8 cellular contexts compared by ENCODE assay signal in the genomic region with DNA sequence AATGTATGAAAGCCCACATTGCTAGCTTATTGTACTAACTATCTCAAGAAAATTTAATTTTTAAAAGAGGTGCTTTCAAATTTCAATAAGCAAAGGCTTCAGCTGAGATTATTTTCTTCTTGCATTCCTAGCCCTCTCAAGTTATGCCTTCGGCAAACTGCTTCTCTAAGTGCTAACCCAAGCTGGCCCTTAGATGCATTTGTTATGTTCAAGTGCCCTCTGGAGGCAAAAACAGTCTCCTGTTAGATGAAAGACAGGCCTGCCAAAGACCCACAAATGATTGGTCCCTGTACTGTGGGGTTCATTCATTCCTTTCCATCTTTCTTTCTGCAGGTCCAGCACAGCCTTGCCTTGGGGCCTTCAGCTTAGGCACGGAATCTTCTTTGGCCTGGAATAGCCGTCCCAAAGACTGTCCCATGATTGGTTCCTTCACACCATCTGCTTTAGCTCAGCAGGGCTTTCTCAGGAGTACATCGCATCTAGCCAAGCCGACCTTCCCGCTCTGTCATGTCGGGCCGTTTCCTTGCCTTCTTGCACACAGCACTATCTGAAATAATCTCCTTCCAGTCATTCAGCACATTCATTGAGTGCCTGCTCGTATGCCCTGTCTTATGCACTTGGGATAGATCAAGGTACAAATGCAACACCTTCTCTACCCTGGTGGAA. TPM values are rescaled to one million over a fixed set of nuclear protein-coding genes. Genes with fewer than 3 reads are reported as not detected.
DNase-seq lines count a peak whose midpoint lies in the region; ATAC-seq and TF ChIP-seq lines count a peak whose summit lies in the region.

No MANE protein-coding gene starts in this region.

- DNase-seq in stimulated activated CD4-positive, alpha-beta T cell treated with anti-CD3 and anti-CD28 coated beads, Interleukin-15, amount 100 ng/mL, for 24 hours: peak; percentile 27
- DNase-seq in stimulated activated CD4-positive, alpha-beta T cell treated with anti-CD3 and anti-CD28 coated beads, Interleukin-4, amount 100 ng/mL, for 1 hour: no peak
- DNase-seq in IMR-90 (peak; percentile 52), T-cell (peak in 8 of 34 experiments; percentile 5 to 34 (median 12)), erythroblast (lab: John Stamatoyannopoulos, UW) (peak; percentile 59 to 64), NK-92 (lab: John Stamatoyannopoulos, UW; ENCODE audit: unreplicated experiment) (no peak)

- BruUV-seq in IMR-90 (replicated peaks; lab: Mats Ljungman, UMichigan): no TSS peak

- no peaks in the 10 kb centered on the region for H3K4me1 ChIP-seq in IMR-90 (ENCODE audit: control insufficient read depth, insufficient read depth, low read length)
- H3K4me1 ChIP-seq in parathyroid adenoma: peaks cover 3% of the 10 kb centered on the region

- dilution Hi-C loops in IMR-90 (cut with HindIII; ENCODE audit: low sequenced_read_pairs, unreplicated experiment): no loop called here

- H4K91ac ChIP-seq in IMR-90 (ENCODE audit: insufficient read depth, low read depth, low read length): no peak overlapping the region

- no peak overlapping the region for H3K27ac ChIP-seq in IMR-90 (ENCODE audit: insufficient read depth, low read length)
- no peak overlapping the region for H3K27ac ChIP-seq in parathyroid adenoma

- TF ChIP-seq POLR2A in IMR-90 (IDR thresholded peaks at IDR 0.05; ENCODE audit: low read depth, low read length) (no peak), erythroblast (IDR thresholded peaks at IDR 0.05; ENCODE audit: low read length) (no peak)

- ATAC-seq in GM21723 (IDR thresholded peaks at IDR 0.05; ENCODE audit: unreplicated experiment) (peak; percentile 78), IMR-90 (ENCODE audit: low read depth) (peak; percentile 95), T-cell (replicated peaks in 1 of 4) (peak in 2 of 4 experiments; percentile 34 to 52)

- no peak overlapping the region for H2BK15ac ChIP-seq in IMR-90 (ENCODE audit: low read depth, low read length)

- POLR2A ChIA-PET in IMR-90 (lab: Charles Lee; ENCODE audit: unreplicated experiment): no interaction called here
- POLR2A ChIA-PET in T-cell (lab: Charles Lee): no interaction called here

- peak overlapping the region; percentile 74 to 87 for H3K27ac Mint-ChIP-seq in T-cell

- H3K9me1 ChIP-seq in IMR-90 (ENCODE audit: insufficient read depth, low read length): no peaks in the 10 kb centered on the region

- H3K4me3 Mint-ChIP-seq in T-cell: peak overlapping the region; percentile 65 to 76 (median 76)

- H3K36me3 ChIP-seq in IMR-90 (ENCODE audit: control insufficient read depth, insufficient read depth, low read length): no peaks in the 10 kb centered on the region
- H3K36me3 ChIP-seq in parathyroid adenoma (ENCODE audit: control insufficient read depth, insufficient read depth, low read length): no peaks in the 10 kb centered on the region

- H4K20me1 ChIP-seq in IMR-90 (ENCODE audit: insufficient read depth, low read length): no peaks in the 10 kb centered on the region

- peaks cover 23 to 30% (median 26%) of the 10 kb centered on the region in 3 donors for H3K4me1 Mint-ChIP-seq in T-cell

- TF ChIP-seq CTCF in IMR-90 (conservative IDR thresholded peaks at IDR 0.05; ENCODE audit: low read depth, low read length) (peak; percentile 51), parathyroid adenoma (IDR thresholded peaks at IDR 0.05) (no peak)

- H3K36me3 Mint-ChIP-seq in T-cell: no peaks in the 10 kb centered on the region

- H4K8ac ChIP-seq in IMR-90 (ENCODE audit: low read depth in 2 of 2, low read length in 2 of 2): no peak overlapping the region

- peak; percentile 62 for TF ChIP-seq RAD21 in IMR-90 (IDR thresholded peaks at IDR 0.05; ENCODE audit: low read length)

- no peak overlapping the region for H3K56ac ChIP-seq in IMR-90 (ENCODE audit: extremely low read depth, insufficient read depth, low read length)

- H3K9me3 ChIP-seq in IMR-90 (ENCODE audit: control insufficient read depth, insufficient read depth, low read length): no peaks in the 10 kb centered on the region
- no peaks in the 10 kb centered on the region for H3K9me3 ChIP-seq in parathyroid adenoma (ENCODE audit: control insufficient read depth, low read length)

- in situ Hi-C loops in IMR-90 (cut with MboI; ENCODE audit: low sequenced_read_pairs): no loop called here

- H3K27me3 ChIP-seq in IMR-90 (ENCODE audit: control insufficient read depth, insufficient read depth, low read length) (peaks cover 2% of the 10 kb centered on the region; the same call in 1 of the 2 replicates), parathyroid adenoma (ENCODE audit: control insufficient read depth, insufficient read depth, low read length) (no peaks in the 10 kb centered on the region)

- no peak overlapping the region for H2BK20ac ChIP-seq in IMR-90 (ENCODE audit: low read depth, low read length)

- H3K18ac ChIP-seq in IMR-90 (ENCODE audit: low read depth, low read length): no peak overlapping the region

- H3K27me3 Mint-ChIP-seq in T-cell: peaks cover 0 to 4% of the 10 kb centered on the region in 2 donors

- no peak overlapping the region for H2AK5ac ChIP-seq in IMR-90 (ENCODE audit: low read depth, low read length)

- no peak overlapping the region for H2BK120ac ChIP-seq in IMR-90 (ENCODE audit: low read depth, low read length)

- peaks cover 0 to 12% (median 4%) of the 10 kb centered on the region in 3 donors for H3K9me3 Mint-ChIP-seq in T-cell

- CTCF ChIA-PET in IMR-90 (lab: Yijun Ruan, JAX): interaction anchor here (0.9 to 1.5 kb wide), 2 partner anchors 8 to 31 kb away, joined by 3 to 6 read pairs; no protein-coding TSS in a partner anchor
- CTCF ChIA-PET in T-cell (lab: Charles Lee): interaction anchor here (0.6 to 0.8 kb wide), 3 partner anchors 211 to 944 kb away, joined by 3 to 4 read pairs (median 3); no protein-coding TSS in a partner anchor

- no peaks in the 10 kb centered on the region for H3K79me2 ChIP-seq in parathyroid adenoma

- H3K9ac ChIP-seq in IMR-90 (ENCODE audit: low read depth, low read length) (no peak overlapping the region), parathyroid adenoma (no peak overlapping the region)

- no peak overlapping the region for H3K23ac ChIP-seq in IMR-90 (ENCODE audit: low read depth, low read length)

- no peak overlapping the region for H3K14ac ChIP-seq in IMR-90 (replicated peaks; ENCODE audit: low read depth, low read length)

- H3K4me3 ChIP-seq in IMR-90 (ENCODE audit: insufficient read depth, low read depth, low read length): no peak overlapping the region
- H3K4me3 ChIP-seq in parathyroid adenoma (ENCODE audit: low read depth, low read length): no peak overlapping the region

- WGBS in IMR-90 (ENCODE audit: extremely low coverage in 2 of 2, insufficient read length in 1 of 2), 2 experiments: 63% methylated on average over 7 of the region's 9 CpGs; no CpG with 5 or more reads in 1 of the 2 experiments

- no peak overlapping the region for H2BK5ac ChIP-seq in IMR-90 (ENCODE audit: low read depth, low read length, poor library complexity, severe bottlenecking)

- no peaks in the 10 kb centered on the region for H3K79me1 ChIP-seq in IMR-90 (ENCODE audit: low read depth in 1 of 2, low read length in 2 of 2)

- no peak overlapping the region for H3K4ac ChIP-seq in IMR-90 (ENCODE audit: low read depth, low read length)

- H4K5ac ChIP-seq in IMR-90 (ENCODE audit: low read depth, low read length): no peak overlapping the region

- intact Hi-C loops in IMR-90 (cut with micrococcal nuclease): no loop called here

- H2AFZ ChIP-seq in IMR-90 (replicated peaks; ENCODE audit: low read length, poor library complexity) (peak overlapping the region; percentile 53), parathyroid adenoma (peak overlapping the region; percentile 42)

- no peak overlapping the region for H2AK9ac ChIP-seq in IMR-90 (replicated peaks; ENCODE audit: low read depth, low read length, poor library complexity)

- no peak overlapping the region for H3K4me2 ChIP-seq in IMR-90 (ENCODE audit: low read depth, low read length)
- H3K4me2 ChIP-seq in parathyroid adenoma (ENCODE audit: low read length): no peak overlapping the region

TF ChIP-seq in IMR-90, 13 proteins besides CTCF, POLR2A, EP300 and RAD21:
- TF ChIP-seq FOS (IDR thresholded peaks at IDR 0.05; ENCODE audit: low read depth, low read length) (no peak), SMC3 (IDR thresholded peaks at IDR 0.05; ENCODE audit: low read depth, low read length) (peak; percentile 30; the same call in 1 of the 2 replicates)
- TF ChIP-seq, protein P1, sequence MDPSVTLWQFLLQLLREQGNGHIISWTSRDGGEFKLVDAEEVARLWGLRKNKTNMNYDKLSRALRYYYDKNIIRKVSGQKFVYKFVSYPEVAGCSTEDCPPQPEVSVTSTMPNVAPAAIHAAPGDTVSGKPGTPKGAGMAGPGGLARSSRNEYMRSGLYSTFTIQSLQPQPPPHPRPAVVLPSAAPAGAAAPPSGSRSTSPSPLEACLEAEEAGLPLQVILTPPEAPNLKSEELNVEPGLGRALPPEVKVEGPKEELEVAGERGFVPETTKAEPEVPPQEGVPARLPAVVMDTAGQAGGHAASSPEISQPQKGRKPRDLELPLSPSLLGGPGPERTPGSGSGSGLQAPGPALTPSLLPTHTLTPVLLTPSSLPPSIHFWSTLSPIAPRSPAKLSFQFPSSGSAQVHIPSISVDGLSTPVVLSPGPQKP (IDR thresholded peaks at IDR 0.05; ENCODE audit: borderline replicate concordance, low read depth, low read length): no peak
- TF ChIP-seq, protein P2, sequence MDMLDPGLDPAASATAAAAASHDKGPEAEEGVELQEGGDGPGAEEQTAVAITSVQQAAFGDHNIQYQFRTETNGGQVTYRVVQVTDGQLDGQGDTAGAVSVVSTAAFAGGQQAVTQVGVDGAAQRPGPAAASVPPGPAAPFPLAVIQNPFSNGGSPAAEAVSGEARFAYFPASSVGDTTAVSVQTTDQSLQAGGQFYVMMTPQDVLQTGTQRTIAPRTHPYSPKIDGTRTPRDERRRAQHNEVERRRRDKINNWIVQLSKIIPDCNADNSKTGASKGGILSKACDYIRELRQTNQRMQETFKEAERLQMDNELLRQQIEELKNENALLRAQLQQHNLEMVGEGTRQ (IDR thresholded peaks at IDR 0.05; ENCODE audit: low read depth, low read length): no peak

RNA-seq across cellular contexts. Expression of a gene that starts 26.4 kb away (rescaled TPM):
- not detected in 2 replicates for total RNA-seq in IMR-90 (2012; rRNA removed)
- not detected in 2 replicates for polyA plus RNA-seq in IMR-90 (2012; rRNA removed)
- not detected in 2 replicates for polyA plus RNA-seq in IMR-90 (2012; cell fraction: cytosol; rRNA removed)
- polyA plus RNA-seq in IMR-90 (2012; cell fraction: nucleus; rRNA removed; ENCODE audit: low replicate concordance): not detected in 2 replicates
- not detected for total RNA-seq in T-cell

RNA-seq across cellular contexts. Expression of a gene that starts 45.7 kb away (rescaled TPM):
- total RNA-seq in IMR-90 (2012; rRNA removed): 11.7 and 13.3 TPM in 2 replicates
- 15.0 and 16.4 TPM in 2 replicates for polyA plus RNA-seq in IMR-90 (2012; rRNA removed)
- 4.3 and 5.5 TPM in 2 replicates for polyA plus RNA-seq in IMR-90 (2012; cell fraction: cytosol; rRNA removed)
- 6.4 and 45.4 TPM in 2 replicates for polyA plus RNA-seq in IMR-90 (2012; cell fraction: nucleus; rRNA removed; ENCODE audit: low replicate concordance)
- total RNA-seq in T-cell: 10 to 100 TPM; 64.5 to 91.3 (median 84.1) TPM

Comparison
In these comparisons a context has a peak if more than half of its experiments do, and no peak if none do; other contexts are left out.
1. DNase-seq: peak in stimulated activated CD4-positive, alpha-beta T cell treated with anti-CD3 and anti-CD28 coated beads, Interleukin-15, amount 100 ng/mL, for 24 hours (single experiment), IMR-90 (single experiment) and erythroblast (2 of 2); none in stimulated activated CD4-positive, alpha-beta T cell treated with anti-CD3 and anti-CD28 coated beads, Interleukin-4, amount 100 ng/mL, for 1 hour (single experiment) and NK-92 (single experiment).